Comparison of ENCODE assay signal across 5 cellular contexts in the genomic region with DNA sequence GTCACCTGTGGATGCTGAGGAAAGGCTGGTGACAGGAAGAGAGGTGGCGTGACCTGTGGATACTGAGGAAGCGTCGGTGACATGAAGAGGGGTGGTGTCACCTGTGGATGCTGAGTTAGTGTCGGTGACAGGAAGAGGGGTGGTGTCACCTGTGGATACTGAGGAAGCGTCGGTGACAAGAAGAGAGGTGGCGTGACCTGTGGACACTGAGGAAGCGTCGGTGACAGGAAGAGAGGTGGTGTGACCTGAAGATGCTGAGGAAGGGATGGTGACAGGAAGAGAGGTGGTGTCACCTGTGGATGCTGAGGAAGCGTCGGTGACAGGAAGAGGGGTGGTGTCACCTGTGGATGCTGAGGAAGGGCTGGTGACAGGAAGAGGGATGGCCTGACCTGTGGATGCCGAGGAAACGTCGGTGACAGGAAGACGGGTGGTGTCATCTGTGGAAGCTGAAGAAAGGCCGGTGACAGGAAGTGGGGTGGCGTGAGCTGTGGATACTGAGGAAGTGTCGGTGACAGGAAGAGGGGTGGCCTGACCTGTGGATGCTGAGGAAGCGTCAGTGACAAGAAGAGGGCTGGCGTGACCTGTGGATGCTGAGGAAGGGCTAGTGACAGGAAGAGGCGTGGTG. TPM values are rescaled to one million over a fixed set of nuclear protein-coding genes. Genes with fewer than 3 reads are reported as not detected.
"Had no signal": no experiment of that assay in that cellular context is flagged by ENCODE, and none has a peak within 500 bp of the region (broad histone marks: within the 10 kb centered on the region; RNA-seq: fewer than 3 reads in every experiment).

No MANE protein-coding gene starts in this region.

RNA-seq across cellular contexts. Expression of gene MUC4, which starts 25.8 kb away (rescaled TPM):
- total RNA-seq: lung microvascular endothelial cell, myocyte, Right ventricle myocardium inferior, SK-MEL-5, spleen had no signal
